8 cellular contexts compared by ENCODE assay signal in the genomic region with DNA sequence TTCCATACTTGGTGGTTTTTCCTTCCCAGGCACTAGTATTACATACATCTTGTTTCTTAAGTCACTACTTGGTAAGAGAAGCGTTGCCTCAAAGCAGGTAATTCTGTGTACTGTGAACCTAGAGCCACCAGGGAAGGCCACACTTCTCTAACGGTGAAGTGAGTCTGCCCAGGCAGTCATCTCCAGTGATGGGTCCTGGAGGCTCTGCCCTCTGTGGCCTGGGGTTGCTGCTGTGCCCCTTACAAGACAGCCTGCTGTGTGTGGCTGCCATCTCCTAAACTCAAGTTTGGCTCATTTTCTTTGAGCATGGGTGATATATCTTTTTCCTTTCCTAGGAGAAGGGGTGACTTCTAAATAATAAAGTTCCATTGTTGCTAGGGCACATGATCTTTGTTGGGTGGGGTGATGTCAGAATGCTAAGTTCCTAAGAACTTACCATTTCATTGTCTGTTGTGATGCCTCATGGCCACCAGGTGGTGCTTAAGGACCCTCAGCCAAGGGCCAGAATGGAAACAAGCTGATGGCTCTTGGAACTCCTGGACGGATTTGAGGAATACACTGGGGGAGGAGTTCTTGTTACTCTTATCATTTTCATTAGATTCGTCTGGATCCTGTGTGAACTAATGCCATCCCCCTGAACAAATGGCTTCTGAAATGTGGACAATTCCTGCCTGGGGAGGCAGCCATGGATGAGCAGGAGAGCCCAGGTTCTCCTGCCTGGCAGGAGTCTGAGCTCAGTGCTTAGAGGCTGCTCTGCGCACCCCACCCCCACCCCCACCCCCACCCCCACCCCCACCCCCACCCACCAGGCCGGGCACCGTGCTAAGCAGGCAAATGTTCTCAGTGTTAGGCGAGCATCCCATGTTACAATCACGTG. TPM values are rescaled to one million over a fixed set of nuclear protein-coding genes. Genes with fewer than 3 reads are reported as not detected.
DNase-seq lines count a peak whose midpoint lies in the region; TF ChIP-seq lines count a peak whose summit lies in the region.

No MANE protein-coding gene starts in this region.

- peak overlapping the region; percentile 74 for H2AFZ ChIP-seq in mammary epithelial cell (ENCODE audit: low read depth, low read length)

- no peak overlapping the region for H3K9ac ChIP-seq in mammary epithelial cell (ENCODE audit: insufficient read depth, low read length)

- in situ Hi-C loops in mammary epithelial cell (cut with MboI; ENCODE audit: low sequenced_read_pairs in 2 of 2): loop anchor here in 1 of 2 donors (25.0 kb wide), 1 partner anchor 105 kb away; no protein-coding TSS in a partner anchor

- dilution Hi-C loops in mammary epithelial cell (cut with HindIII; ENCODE audit: low sequenced_read_pairs): no loop called here

- H3K9me3 ChIP-seq in MG63 (no peaks in the 10 kb centered on the region), mammary epithelial cell (replicated peaks; ENCODE audit: insufficient read depth, low read length) (no peaks in the 10 kb centered on the region)

- no peaks in the 10 kb centered on the region for H4K20me1 ChIP-seq in mammary epithelial cell (ENCODE audit: insufficient read depth, low read length)

- WGBS in mammary epithelial cell (ENCODE audit: low coverage, missing lambda C conversion rate): 22% methylated on average over 5 of the region's 9 CpGs

- H3K27me3 ChIP-seq in H7 (ENCODE audit: control insufficient read depth, insufficient read depth, low read length) (no peaks in the 10 kb centered on the region), MG63 (no peaks in the 10 kb centered on the region), mammary epithelial cell (ENCODE audit: insufficient read depth, low read length) (no peaks in the 10 kb centered on the region)

- peak overlapping the region; percentile 57 for H3K4me2 ChIP-seq in mammary epithelial cell (ENCODE audit: insufficient read depth, low read depth, low read length)

- intact Hi-C loops in mammary epithelial cell (cut with micrococcal nuclease): loop anchor here (1.0 to 2.0 kb wide), 3 partner anchors 246 to 392 kb away; no protein-coding TSS in a partner anchor

- H3K4me3 ChIP-seq in H7 (ENCODE audit: insufficient read depth, low read depth, low read length) (no peak overlapping the region), MG63 (no peak overlapping the region), mammary epithelial cell (replicated peaks in 1 of 3; ENCODE audit: insufficient read depth in 1 of 3, low read depth in 2 of 3, low read length in 3 of 3) (no peak overlapping the region)

- H3K79me2 ChIP-seq in mammary epithelial cell (ENCODE audit: insufficient read depth, low read length): no peaks in the 10 kb centered on the region

- peaks cover 14% of the 10 kb centered on the region for H3K4me1 ChIP-seq in mammary epithelial cell (ENCODE audit: insufficient read depth, low read length)

- H3K27ac ChIP-seq in mammary epithelial cell (ENCODE audit: insufficient read depth, low read depth, low read length): no peak overlapping the region

- BruUV-seq in mammary epithelial cell (replicated peaks; lab: Mats Ljungman, UMichigan): no TSS peak

- H3K36me3 ChIP-seq in H7 (replicated peaks; ENCODE audit: control insufficient read depth, insufficient read depth, low read length) (no peaks in the 10 kb centered on the region), MG63 (no peaks in the 10 kb centered on the region), mammary epithelial cell (ENCODE audit: insufficient read depth, low read length) (no peaks in the 10 kb centered on the region)

- peak; percentile 12 for DNase-seq in NCI-H2171 treated with DMSO at 0.1 percent for 48 hours (lab: John Stamatoyannopoulos, UW)
- no peak for DNase-seq in NCI-H2171 (lab: John Stamatoyannopoulos, UW)
- DNase-seq in H7: peak; percentile 87
- DNase-seq in MG63: peak; percentile 15
- DNase-seq in T follicular helper cell (ENCODE audit: low read depth): peak; percentile 16
- DNase-seq in mammary epithelial cell: peak; percentile 71
- DNase-seq in inferior parietal cortex (ENCODE audit: extremely low spot score): peak; percentile 81
- peak; percentile 52 for DNase-seq in stimulated activated CD4-positive, alpha-beta T cell treated with anti-CD3 and anti-CD28 coated beads, Interleukin-15, amount 100 ng/mL, for 24 hours

- peak; percentile 85 to 91 for TF ChIP-seq CTCF in mammary epithelial cell (conservative IDR thresholded peaks at IDR 0.05 in 1 of 2, IDR thresholded peaks at IDR 0.05 in 1 of 2; ENCODE audit: extremely low read depth in 1 of 2, insufficient read depth in 1 of 2, low read depth in 1 of 2, low read length in 2 of 2)

- CTCF ChIA-PET in mammary epithelial cell (lab: Charles Lee; ENCODE audit: low non-redundant PET): interaction anchor here (0.5 to 0.7 kb wide), 7 partner anchors 9 to 1805 kb away, joined by 3 to 10 read pairs (median 4); a partner anchor contains a TSS

RNA-seq across cellular contexts. Expression of a gene that starts 41.1 kb away (rescaled TPM):
- 219 and 254 TPM in 2 replicates for total RNA-seq in H7 (2014; rRNA removed; shearing (Covaris generic))
- 181 and 237 TPM in 2 replicates for total RNA-seq in MG63 (2014; rRNA removed; shearing (Covaris generic); ENCODE audit: low replicate concordance)
- total RNA-seq in mammary epithelial cell: 100 to 1,000 TPM; 384 to 470 TPM
- polyA plus RNA-seq in mammary epithelial cell: 466 TPM
- polyA minus RNA-seq in mammary epithelial cell: 713 TPM
